ENCODE assay signal across 11 cellular contexts in genomic region chr2:162825578-162825977, GRCh38. TPM values are rescaled to one million over a fixed set of nuclear protein-coding genes. Genes with fewer than 3 reads are reported as not detected.
"Had no signal": no experiment of that assay in that cellular context is flagged by ENCODE, and none has a peak within 500 bp of the region (broad histone marks: within the 10 kb centered on the region; RNA-seq: fewer than 3 reads in every experiment).

No MANE protein-coding gene starts in this region.

- ATAC-seq: HCT116 had no signal

- H3K27me3 Mint-ChIP-seq: IgD-negative memory B cell had no signal

- H3K9me3 ChIP-seq: HAP-1 had no signal

- H3K4me3 ChIP-seq: GM23248, HAP-1 had no signal

- H3K9me3 Mint-ChIP-seq: HFFc6 had no signal

- H2AFZ ChIP-seq: GM23248 had no signal

- H3K4me3 Mint-ChIP-seq: HFFc6, IgD-negative memory B cell had no signal

- H3K36me3 ChIP-seq: HAP-1 had no signal

- H3K4me1 Mint-ChIP-seq: IgD-negative memory B cell had no signal

- H3K4me1 ChIP-seq: HAP-1 had no signal

- H3K27ac Mint-ChIP-seq: HFFc6, IgD-negative memory B cell had no signal

- H3K27ac ChIP-seq: GM23248, HL-60 had no signal

- H3K9ac ChIP-seq: GM23248 had no signal

- DNase-seq: GM23248, GOT3, H7, HFFc6, KG1 had no signal

- H3K36me3 Mint-ChIP-seq: IgD-negative memory B cell had no signal

RNA-seq across cellular contexts. Expression of gene KCNH7, which starts 13.0 kb away (rescaled TPM):
- total RNA-seq: GM23248, H4, HFFc6, HT1080 had no signal
- polyA plus RNA-seq: GM23248, IgD-negative memory B cell had no signal
